ENCODE assay signal across 8 cellular contexts in genomic region chr5:102152906-102153787, GRCh38.
A peak's percentile ranks its signal among the peaks of the same experiment; 100 is the strongest.
DNase-seq lines count a peak whose midpoint lies in the region; ATAC-seq, FAIRE-seq and TF ChIP-seq lines count a peak whose summit lies in the region.

No MANE protein-coding gene starts in this region.

- H3K27ac Mint-ChIP-seq in CD4-positive, CD25-positive, alpha-beta regulatory T cell: no peak overlapping the region
- H3K27ac Mint-ChIP-seq in astrocyte (ENCODE audit: unreplicated experiment): no peak overlapping the region
- no peak overlapping the region for H3K27ac Mint-ChIP-seq in memory B cell

- peak; percentile 36 for TF ChIP-seq CTCF in astrocyte (IDR thresholded peaks at IDR 0.05; ENCODE audit: insufficient read depth, low read depth, low read length)

- peaks cover 0 to 4% (median 2%) of the 10 kb centered on the region in 7 donors for H3K9me3 Mint-ChIP-seq in CD4-positive, CD25-positive, alpha-beta regulatory T cell
- H3K9me3 Mint-ChIP-seq in astrocyte (ENCODE audit: unreplicated experiment): no peaks in the 10 kb centered on the region
- H3K9me3 Mint-ChIP-seq in memory B cell: no peaks in the 10 kb centered on the region

- H3K4me2 ChIP-seq in astrocyte (ENCODE audit: low read length): no peak overlapping the region

- H3K79me2 ChIP-seq in astrocyte (ENCODE audit: insufficient read depth, low read length): no peaks in the 10 kb centered on the region

- no peak for FAIRE-seq in astrocyte (lab: Jason Lieb, UNC)

- DNase-seq in CD4-positive, CD25-positive, alpha-beta regulatory T cell: peak in 2 of 3 donors; percentile 4 to 12
- DNase-seq in NCI-H2196 (lab: John Stamatoyannopoulos, UW; ENCODE audit: unreplicated experiment) (peak; percentile 50), astrocyte (ENCODE audit: low read depth) (no peak), memory B cell (ENCODE audit: low spot score in 2 of 2) (no peak), amniotic stem cell (lab: John Stamatoyannopoulos, UW) (no peak), posterior vena cava (ENCODE audit: low spot score) (no peak)

- no peak overlapping the region for H3K9ac ChIP-seq in astrocyte (ENCODE audit: low read length)

- H3K27me3 ChIP-seq in CD4-positive, CD25-positive, alpha-beta regulatory T cell (ENCODE audit: control insufficient read depth, insufficient read depth, low read length): no peaks in the 10 kb centered on the region
- H3K27me3 ChIP-seq in astrocyte (ENCODE audit: insufficient read depth, low read length): no peaks in the 10 kb centered on the region

- peaks cover 0 to 4% (median 0%) of the 10 kb centered on the region in 4 donors for H3K4me1 Mint-ChIP-seq in CD4-positive, CD25-positive, alpha-beta regulatory T cell
- H3K4me1 Mint-ChIP-seq in astrocyte (ENCODE audit: low read depth, unreplicated experiment) (no peaks in the 10 kb centered on the region), memory B cell (no peaks in the 10 kb centered on the region)

- H3K4me3 ChIP-seq in CD4-positive, CD25-positive, alpha-beta regulatory T cell (ENCODE audit: low read depth, low read length): no peak overlapping the region
- H3K4me3 ChIP-seq in astrocyte (ENCODE audit: insufficient read depth, low read depth, low read length): no peak overlapping the region

- H3K27me3 Mint-ChIP-seq in CD4-positive, CD25-positive, alpha-beta regulatory T cell: no peaks in the 10 kb centered on the region
- H3K27me3 Mint-ChIP-seq in astrocyte (ENCODE audit: low read depth, unreplicated experiment): no peaks in the 10 kb centered on the region
- no peaks in the 10 kb centered on the region for H3K27me3 Mint-ChIP-seq in memory B cell

- no peaks in the 10 kb centered on the region for H3K36me3 ChIP-seq in CD4-positive, CD25-positive, alpha-beta regulatory T cell (ENCODE audit: control insufficient read depth, insufficient read depth, low read length)
- no peaks in the 10 kb centered on the region for H3K36me3 ChIP-seq in astrocyte (ENCODE audit: insufficient read depth, low read length)

- no peak overlapping the region for H3K27ac ChIP-seq in CD4-positive, CD25-positive, alpha-beta regulatory T cell (ENCODE audit: insufficient read depth, low read length, poor library complexity, severe bottlenecking)
- no peak overlapping the region for H3K27ac ChIP-seq in astrocyte (ENCODE audit: low read depth, low read length)

- H2AFZ ChIP-seq in astrocyte (ENCODE audit: low read depth, low read length): no peak overlapping the region

- intact Hi-C loops in posterior vena cava (cut with DNase I): no loop called here

- ATAC-seq in CD4-positive, CD25-positive, alpha-beta regulatory T cell (ENCODE audit: low read depth in 2 of 2): no peak
- ATAC-seq in GM18511 (IDR thresholded peaks at IDR 0.05; ENCODE audit: unreplicated experiment) (peak; percentile 88), HG02884 (IDR thresholded peaks at IDR 0.05; ENCODE audit: unreplicated experiment) (peak; percentile 86), memory B cell (ENCODE audit: low read depth) (peak; percentile 62)

- H4K20me1 ChIP-seq in astrocyte (ENCODE audit: insufficient read depth, low read length): no peaks in the 10 kb centered on the region

- no peaks in the 10 kb centered on the region for H3K36me3 Mint-ChIP-seq in CD4-positive, CD25-positive, alpha-beta regulatory T cell
- H3K36me3 Mint-ChIP-seq in astrocyte (ENCODE audit: low read depth, unreplicated experiment): no peaks in the 10 kb centered on the region
- no peaks in the 10 kb centered on the region for H3K36me3 Mint-ChIP-seq in memory B cell

- no peaks in the 10 kb centered on the region for H3K4me1 ChIP-seq in CD4-positive, CD25-positive, alpha-beta regulatory T cell (ENCODE audit: control insufficient read depth, insufficient read depth, low read length, poor library complexity, severe bottlenecking)
- H3K4me1 ChIP-seq in astrocyte (ENCODE audit: insufficient read depth, low read length): no peaks in the 10 kb centered on the region

- H3K4me3 Mint-ChIP-seq in CD4-positive, CD25-positive, alpha-beta regulatory T cell: peak overlapping the region in 2 of 4 donors; percentile 43 to 53
- H3K4me3 Mint-ChIP-seq in astrocyte (ENCODE audit: unreplicated experiment) (no peak overlapping the region), memory B cell (no peak overlapping the region)

- no peaks in the 10 kb centered on the region for H3K9me3 ChIP-seq in CD4-positive, CD25-positive, alpha-beta regulatory T cell (ENCODE audit: control insufficient read depth in 2 of 2, low read length in 2 of 2)
- H3K9me3 ChIP-seq in astrocyte (ENCODE audit: insufficient read depth, low read depth, low read length): no peaks in the 10 kb centered on the region

Comparison
In these comparisons a context has a peak if more than half of its experiments do, and no peak if none do; other contexts are left out.
1. ATAC-seq: peak in GM18511 (single experiment), HG02884 (single experiment) and memory B cell (single experiment); none in CD4-positive, CD25-positive, alpha-beta regulatory T cell (0 of 2).
2. DNase-seq: peak in CD4-positive, CD25-positive, alpha-beta regulatory T cell (2 of 3) and NCI-H2196 (single experiment); none in astrocyte (single experiment), memory B cell (0 of 2), amniotic stem cell (single experiment) and posterior vena cava (single experiment).